Comparison of ENCODE assay signal across 1 cellular context in genomic region chr5:165258188-165258855, GRCh38.
TF ChIP-seq lines count a peak whose summit lies in the region.

No MANE protein-coding gene starts in this region.

TF ChIP-seq in SK-N-SH treated with all-trans-retinoic acid at 6 μM for 48 hours, 23 proteins besides CTCF, POLR2A, EP300 and RAD21 (continued from another document):
- peak; percentile 50; the same call in 1 of the 2 replicates for TF ChIP-seq SNAI2 (CRISPR knock-in tag; IDR thresholded peaks at IDR 0.05)
- peak; percentile 96 for TF ChIP-seq ESRRG (CRISPR knock-in tag; IDR thresholded peaks at IDR 0.05)
- no peak; the same call in 1 of the 2 replicates for TF ChIP-seq POU6F1 (CRISPR knock-in tag; IDR thresholded peaks at IDR 0.05; ENCODE audit: borderline replicate concordance, low read depth)
- peak; percentile 54; the same call in 1 of the 2 replicates for TF ChIP-seq PPARA (CRISPR knock-in tag; IDR thresholded peaks at IDR 0.05; ENCODE audit: borderline replicate concordance)
- peak; percentile 91 for TF ChIP-seq GLIS3 (CRISPR knock-in tag; IDR thresholded peaks at IDR 0.05)
- TF ChIP-seq ARNTL (CRISPR knock-in tag; IDR thresholded peaks at IDR 0.05; ENCODE audit: borderline replicate concordance, low read depth), result peak; percentile 77; the same call in 1 of the 2 replicates
- TF ChIP-seq ZNF70 (CRISPR knock-in tag; IDR thresholded peaks at IDR 0.05), result peak; percentile 48; the same call in 1 of the 2 replicates
- TF ChIP-seq CSDC2 (CRISPR knock-in tag; IDR thresholded peaks at IDR 0.05), result no peak
- no peak for TF ChIP-seq RARB (CRISPR knock-in tag; IDR thresholded peaks at IDR 0.05)
- peak; percentile 83; the same call in 1 of the 2 replicates for TF ChIP-seq ZNF565 (CRISPR knock-in tag; conservative IDR thresholded peaks at IDR 0.05; ENCODE audit: low read depth)
- TF ChIP-seq ZNF8 (CRISPR knock-in tag; IDR thresholded peaks at IDR 0.05), result peak; percentile 67
- TF ChIP-seq ZFP3 (CRISPR knock-in tag; IDR thresholded peaks at IDR 0.05), result no peak
- peak; percentile 69; the same call in 1 of the 2 replicates for TF ChIP-seq CREB5 (CRISPR knock-in tag; IDR thresholded peaks at IDR 0.05; ENCODE audit: low read depth)
